ENCODE assay signal across 11 cellular contexts in the genomic region with DNA sequence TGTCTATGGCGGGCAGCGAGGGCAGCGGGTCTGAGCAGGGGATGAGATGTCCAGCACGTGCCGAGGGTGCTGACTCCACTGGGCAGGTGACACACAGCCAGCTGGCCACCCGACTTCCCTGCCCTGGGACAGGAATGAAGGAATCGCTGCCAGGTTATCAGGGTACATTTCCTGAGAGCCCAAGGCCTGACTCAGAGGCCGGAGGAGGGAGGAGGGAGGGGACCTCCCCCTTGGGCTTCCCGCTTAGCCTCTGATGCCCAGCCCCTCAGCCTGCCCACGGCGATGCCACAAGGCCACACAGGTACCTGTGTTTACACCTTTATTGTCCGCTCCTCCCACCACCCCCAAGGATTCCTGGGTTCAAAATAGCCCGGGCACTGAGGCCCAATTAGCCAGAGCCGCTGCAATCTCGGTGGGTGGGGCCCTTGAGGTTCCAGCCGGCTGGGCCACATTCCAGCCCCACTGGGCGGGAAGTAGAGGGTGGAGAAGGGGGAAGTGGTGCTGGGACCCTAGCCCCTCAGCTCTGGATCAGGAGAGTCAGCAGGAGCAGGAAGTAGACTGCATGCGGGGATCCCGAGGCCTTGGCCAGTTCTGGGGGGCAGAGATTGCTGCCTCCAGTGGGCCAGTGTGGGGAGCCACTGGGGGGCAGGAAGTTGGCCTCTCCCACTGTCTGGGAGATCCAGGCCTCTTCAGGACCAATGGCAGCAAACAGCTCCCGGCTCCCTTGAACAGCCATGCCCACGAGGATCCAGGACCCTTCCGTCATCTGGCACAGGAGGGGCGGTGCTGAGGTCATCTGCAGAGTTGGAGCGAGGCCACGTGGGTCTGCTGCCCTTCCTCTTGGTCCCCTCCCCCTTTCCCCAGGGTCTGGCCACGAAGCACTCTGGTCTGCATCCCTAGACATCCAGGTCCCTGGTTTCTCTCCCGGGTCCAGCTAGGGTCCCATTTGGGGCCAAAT. TPM values are rescaled to one million over a fixed set of nuclear protein-coding genes. Genes with fewer than 3 reads are reported as not detected.
DNase-seq lines count a peak whose midpoint lies in the region; ATAC-seq, FAIRE-seq and TF ChIP-seq lines count a peak whose summit lies in the region.
"Had no signal": no experiment of that assay in that cellular context is flagged by ENCODE, and none has a peak within 500 bp of the region (broad histone marks: within the 10 kb centered on the region; RNA-seq: fewer than 3 reads in every experiment).

No MANE protein-coding gene starts in this region.

- no peak for FAIRE-seq in A549 (lab: Jason Lieb, UNC)
- no peak for FAIRE-seq in GM12891 (lab: Jason Lieb, UNC)
- FAIRE-seq: islet of Langerhans had no signal

- no peaks in the 10 kb centered on the region for H3K9me3 ChIP-seq in A549
- H3K9me3 ChIP-seq: BLaER1 treated with 17β-estradiol and CSF1 and Interleukin-3, amounts not matched to agents 10 nM and 100 nM had no signal

- peaks cover 46% of the 10 kb centered on the region for H3K4me1 ChIP-seq in A549

- no peak for TF ChIP-seq CTCF in A549 (IDR thresholded peaks at IDR 0.05)
- no peak for TF ChIP-seq CTCF in epithelial cell of proximal tubule (conservative IDR thresholded peaks at IDR 0.05; ENCODE audit: low read depth, low read length)

- 55% methylated on average over 25 of the region's 27 CpGs for WGBS in A549 (ENCODE audit: missing lambda C conversion rate)

- TF ChIP-seq POLR2A in A549 (IDR thresholded peaks at IDR 0.05; ENCODE audit: low read length) = no peak
- no peak for TF ChIP-seq POLR2A in GM12891 (IDR thresholded peaks at IDR 0.05; ENCODE audit: low read depth, low read length)

- TF ChIP-seq EP300 in A549 (IDR thresholded peaks at IDR 0.05) = no peak

- TF ChIP-seq RAD21 in A549 (conservative IDR thresholded peaks at IDR 0.05 in 1 of 2, IDR thresholded peaks at IDR 0.05 in 1 of 2) = no peak

- H3K4me3 ChIP-seq in A549 = no peak overlapping the region
- peak overlapping the region; percentile 42 for H3K4me3 ChIP-seq in epithelial cell of proximal tubule (ENCODE audit: low read depth, low read length)
- H3K4me3 ChIP-seq: BLaER1 treated with 17β-estradiol and CSF1 and Interleukin-3, amounts not matched to agents 10 nM and 100 nM had no signal

- ATAC-seq in A549 (peak; percentile 22 to 24; a peak in 4 of 6 replicates), GM18519 (IDR thresholded peaks at IDR 0.05; ENCODE audit: low FRiP score, unreplicated experiment) (no peak)

- peak overlapping the region; percentile 64 for H3K4me2 ChIP-seq in A549

- peak overlapping the region; percentile 71 to 88 for H3K27ac ChIP-seq in A549

- DNase-seq in A549 (ENCODE audit: low read depth in 1 of 2, low spot score in 1 of 2) (peak; percentile 64 to 76), LoVo (ENCODE audit: low spot score) (peak; percentile 80), epithelial cell of proximal tubule (ENCODE audit: low read depth) (peak; percentile 20), mucosa of gallbladder (ENCODE audit: low spot score) (peak; percentile 84), GM12891 (ENCODE audit: insufficient read length, low spot score) (no peak)
- no peak for DNase-seq in activated CD4-positive, CD25-positive, alpha-beta regulatory T cell treated with anti-CD3 and anti-CD28 coated beads, Interleukin-2, amount 50 U/mL, for 72 hours
- no peak for DNase-seq in activated CD8-positive, alpha-beta memory T cell treated with anti-CD3 and anti-CD28 coated beads, Interleukin-2, amount 50 U/mL, for 4 hours
- DNase-seq: RPMI8226 had no signal

- POLR2A ChIA-PET in A549 (lab: Yijun Ruan, JAX) = interaction anchor here (1.4 to 2.0 kb wide), 2 partner anchors 22 to 41 kb away, joined by 3 to 17 read pairs; partner anchors contain the start of genes FUS and KAT8

- CTCF ChIA-PET in A549 (lab: Yijun Ruan, JAX) = interaction anchor here (1.0 to 6.8 kb wide), 3 partner anchors 20 to 154 kb away, joined by 3 to 166 read pairs (median 5); partner anchors contain the start of genes HSD3B7 and KAT8

TF ChIP-seq in A549, 52 proteins besides CTCF, POLR2A, EP300 and RAD21 (continues in another document):
- TF ChIP-seq, protein P1, sequence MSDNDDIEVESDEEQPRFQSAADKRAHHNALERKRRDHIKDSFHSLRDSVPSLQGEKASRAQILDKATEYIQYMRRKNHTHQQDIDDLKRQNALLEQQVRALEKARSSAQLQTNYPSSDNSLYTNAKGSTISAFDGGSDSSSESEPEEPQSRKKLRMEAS (IDR thresholded peaks at IDR 0.05) = peak; percentile 74
- TF ChIP-seq, protein P2, sequence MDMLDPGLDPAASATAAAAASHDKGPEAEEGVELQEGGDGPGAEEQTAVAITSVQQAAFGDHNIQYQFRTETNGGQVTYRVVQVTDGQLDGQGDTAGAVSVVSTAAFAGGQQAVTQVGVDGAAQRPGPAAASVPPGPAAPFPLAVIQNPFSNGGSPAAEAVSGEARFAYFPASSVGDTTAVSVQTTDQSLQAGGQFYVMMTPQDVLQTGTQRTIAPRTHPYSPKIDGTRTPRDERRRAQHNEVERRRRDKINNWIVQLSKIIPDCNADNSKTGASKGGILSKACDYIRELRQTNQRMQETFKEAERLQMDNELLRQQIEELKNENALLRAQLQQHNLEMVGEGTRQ (IDR thresholded peaks at IDR 0.05) = peak; percentile 35; the same call in 1 of the 2 replicates
- no peak for TF ChIP-seq MAZ (IDR thresholded peaks at IDR 0.05; ENCODE audit: borderline replicate concordance, low read depth, low read length)
- no peak for TF ChIP-seq FOSL2 (IDR thresholded peaks at IDR 0.05)
- TF ChIP-seq FOSL2 (CRISPR knock-in tag; IDR thresholded peaks at IDR 0.05) = peak; percentile 71
- TF ChIP-seq RARB (CRISPR knock-in tag; IDR thresholded peaks at IDR 0.05) = no peak

TF ChIP-seq in GM12891, 5 proteins besides CTCF, POLR2A, EP300 and RAD21:
- TF ChIP-seq PAX5 (IDR thresholded peaks at IDR 0.05; ENCODE audit: insufficient read depth, low read length, severe bottlenecking) (no peak), TAF1 (IDR thresholded peaks at IDR 0.05; ENCODE audit: low read depth, low read length) (no peak), POLR2AphosphoS5 (IDR thresholded peaks at IDR 0.05; ENCODE audit: low read depth, low read length) (no peak), SPI1 (IDR thresholded peaks at IDR 0.05; ENCODE audit: low read depth, low read length) (no peak), POU2F2 (IDR thresholded peaks at IDR 0.05; ENCODE audit: low read depth, low read length) (no peak)

RNA-seq across cellular contexts. Expression of gene PRSS8, which starts 3.4 kb away (rescaled TPM):
- 0.04 and 0.08 TPM in 2 replicates for polyA plus RNA-seq in A549 (2011; rRNA removed)
- 0.04 and 0.09 TPM in 2 replicates for polyA plus RNA-seq in A549 (2012; cell fraction: cytosol; rRNA removed)
- polyA plus RNA-seq in A549 (2012; cell fraction: nucleus; rRNA removed) = 0.29 and 0.39 TPM in 2 replicates
- polyA plus RNA-seq in A549 (2017; fragmentation: RNase III; extraction: RNeasy Plus Mini Kit Qiagen cat#74134 plus additional on column Dnase treatment) = 0.09 to 0.21 TPM (median 0.15 TPM) in 3 replicates
- polyA minus RNA-seq in A549 (2011; rRNA and poly(A)+ RNA removed) = 0.39 TPM in 1 of 2 replicates, not detected in the other
- total RNA-seq in epithelial cell of proximal tubule = 27.4 and 53.6 TPM in 2 replicates
- 312 TPM for total RNA-seq in mucosa of gallbladder
- not detected for polyA plus RNA-seq in GM12891 (2012; ENCODE audit: low read depth, missing spikeins)

RNA-seq across cellular contexts. Expression of gene PRSS36, which starts 11.0 kb away (rescaled TPM):
- 0.41 TPM in 1 of 2 replicates, not detected in the other for polyA plus RNA-seq in A549 (2011; rRNA removed)
- polyA plus RNA-seq in A549 (2012; cell fraction: cytosol; rRNA removed) = 0.32 and 0.88 TPM in 2 replicates
- polyA plus RNA-seq in A549 (2012; cell fraction: nucleus; rRNA removed) = 0.53 and 1.2 TPM in 2 replicates
- polyA plus RNA-seq in A549 (2017; fragmentation: RNase III; extraction: RNeasy Plus Mini Kit Qiagen cat#74134 plus additional on column Dnase treatment) = 0.55 to 0.75 TPM (median 0.55 TPM) in 3 replicates
- polyA minus RNA-seq in A549 (2011; rRNA and poly(A)+ RNA removed) = 0.73 TPM in 1 of 2 replicates, not detected in the other
- total RNA-seq in epithelial cell of proximal tubule = 0.29 and 1.3 TPM in 2 replicates
- total RNA-seq in mucosa of gallbladder = 5.7 TPM
- 0.35 TPM for polyA plus RNA-seq in GM12891 (2012; ENCODE audit: low read depth, missing spikeins)

RNA-seq across cellular contexts. Expression of gene KAT8, which starts 21.4 kb away (rescaled TPM):
- polyA plus RNA-seq in A549 (2011; rRNA removed) (42.2 and 52.9 TPM in 2 replicates), A549 (2017; fragmentation: RNase III; extraction: RNeasy Plus Mini Kit Qiagen cat#74134 plus additional on column Dnase treatment) (34.0 to 38.3 TPM (median 34.4 TPM) in 3 replicates)
- polyA plus RNA-seq in A549 (2012; cell fraction: cytosol; rRNA removed) = 58.0 and 67.6 TPM in 2 replicates
- 84.5 and 85.6 TPM in 2 replicates for polyA plus RNA-seq in A549 (2012; cell fraction: nucleus; rRNA removed)
- polyA minus RNA-seq in A549 (2011; rRNA and poly(A)+ RNA removed) = 32.8 and 35.2 TPM in 2 replicates
- total RNA-seq in epithelial cell of proximal tubule (38.3 and 43.7 TPM in 2 replicates), mucosa of gallbladder (67.2 TPM)
- 23.9 TPM for polyA plus RNA-seq in GM12891 (2012; ENCODE audit: low read depth, missing spikeins)

RNA-seq across cellular contexts. Expression of gene BCKDK, which starts 30.7 kb away (rescaled TPM):
- polyA plus RNA-seq in A549 (2011; rRNA removed) (20.7 and 22.1 TPM in 2 replicates), A549 (2017; fragmentation: RNase III; extraction: RNeasy Plus Mini Kit Qiagen cat#74134 plus additional on column Dnase treatment) (35.1 to 36.7 TPM (median 36.4 TPM) in 3 replicates)
- polyA plus RNA-seq in A549 (2012; cell fraction: cytosol; rRNA removed) = 53.4 and 69.4 TPM in 2 replicates
- polyA plus RNA-seq in A549 (2012; cell fraction: nucleus; rRNA removed) = 51.4 and 63.1 TPM in 2 replicates
- polyA minus RNA-seq in A549 (2011; rRNA and poly(A)+ RNA removed) = 30.7 and 34.5 TPM in 2 replicates
- total RNA-seq in epithelial cell of proximal tubule (78.2 and 80.3 TPM in 2 replicates), mucosa of gallbladder (49.6 TPM)
- 33.7 TPM for polyA plus RNA-seq in GM12891 (2012; ENCODE audit: low read depth, missing spikeins)

RNA-seq across cellular contexts. Expression of gene FUS, which starts 41.0 kb away (rescaled TPM):
- polyA plus RNA-seq in A549 (2011; rRNA removed) (168 and 224 TPM in 2 replicates), A549 (2017; fragmentation: RNase III; extraction: RNeasy Plus Mini Kit Qiagen cat#74134 plus additional on column Dnase treatment) (740 to 780 TPM (median 745 TPM) in 3 replicates)
- 382 and 384 TPM in 2 replicates for polyA plus RNA-seq in A549 (2012; cell fraction: cytosol; rRNA removed)
- polyA plus RNA-seq in A549 (2012; cell fraction: nucleus; rRNA removed) = 432 and 577 TPM in 2 replicates
- 161 and 177 TPM in 2 replicates for polyA minus RNA-seq in A549 (2011; rRNA and poly(A)+ RNA removed)
- total RNA-seq in epithelial cell of proximal tubule (67.2 and 83.8 TPM in 2 replicates), mucosa of gallbladder (208 TPM)
- 528 TPM for polyA plus RNA-seq in GM12891 (2012; ENCODE audit: low read depth, missing spikeins)

Comparison
In these comparisons a context has a peak if more than half of its experiments do, and no peak if none do; other contexts are left out.
1. DNase-seq: peak in A549 (2 of 2), LoVo (single experiment), epithelial cell of proximal tubule (single experiment) and mucosa of gallbladder (single experiment); none in activated CD4-positive, CD25-positive, alpha-beta regulatory T cell treated with anti-CD3 and anti-CD28 coated beads, Interleukin-2, amount 50 U/mL, for 72 hours (single experiment), activated CD8-positive, alpha-beta memory T cell treated with anti-CD3 and anti-CD28 coated beads, Interleukin-2, amount 50 U/mL, for 4 hours (single experiment) and GM12891 (single experiment).